ENCODE assay signal across 1 cellular context in the genomic region with DNA sequence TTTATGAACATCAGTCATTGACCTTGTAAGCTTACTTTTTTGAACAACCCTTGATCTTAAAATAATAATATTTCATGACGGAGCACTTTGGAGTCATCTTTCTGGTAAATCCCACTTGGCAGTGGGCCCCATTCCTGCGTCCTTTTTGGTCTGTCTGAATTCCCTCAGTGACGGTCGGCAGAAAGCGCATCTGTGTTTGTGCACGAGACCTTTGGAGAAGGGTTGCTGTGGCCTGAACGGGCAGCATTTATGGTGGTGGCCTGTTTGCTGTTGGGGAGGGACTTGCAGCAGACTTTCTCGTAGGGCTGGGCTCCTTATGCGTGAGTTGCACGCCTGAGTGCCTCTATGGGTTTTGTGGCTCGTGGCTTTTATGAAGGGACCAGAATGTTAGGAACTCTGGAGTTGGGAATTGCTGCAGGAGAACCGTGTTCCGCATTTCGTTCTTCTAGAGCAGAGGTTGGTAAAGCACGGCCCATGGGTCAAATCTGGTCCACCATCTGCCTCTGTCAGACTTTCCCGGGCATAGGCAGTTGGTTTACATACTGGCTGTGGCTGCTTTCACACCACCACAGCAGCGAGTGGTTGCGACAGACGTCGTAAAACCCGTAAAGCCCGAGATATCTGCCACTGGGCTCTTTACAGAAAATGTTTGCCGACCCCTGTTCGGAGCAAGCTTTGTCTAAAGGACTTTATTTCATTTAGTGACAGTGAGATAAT.
TF ChIP-seq lines count a peak whose summit lies in the region.

No MANE protein-coding gene starts in this region.

TF ChIP-seq in K562, 482 proteins besides CTCF, POLR2A, EP300 and RAD21:
- TF ChIP-seq, protein P1, sequence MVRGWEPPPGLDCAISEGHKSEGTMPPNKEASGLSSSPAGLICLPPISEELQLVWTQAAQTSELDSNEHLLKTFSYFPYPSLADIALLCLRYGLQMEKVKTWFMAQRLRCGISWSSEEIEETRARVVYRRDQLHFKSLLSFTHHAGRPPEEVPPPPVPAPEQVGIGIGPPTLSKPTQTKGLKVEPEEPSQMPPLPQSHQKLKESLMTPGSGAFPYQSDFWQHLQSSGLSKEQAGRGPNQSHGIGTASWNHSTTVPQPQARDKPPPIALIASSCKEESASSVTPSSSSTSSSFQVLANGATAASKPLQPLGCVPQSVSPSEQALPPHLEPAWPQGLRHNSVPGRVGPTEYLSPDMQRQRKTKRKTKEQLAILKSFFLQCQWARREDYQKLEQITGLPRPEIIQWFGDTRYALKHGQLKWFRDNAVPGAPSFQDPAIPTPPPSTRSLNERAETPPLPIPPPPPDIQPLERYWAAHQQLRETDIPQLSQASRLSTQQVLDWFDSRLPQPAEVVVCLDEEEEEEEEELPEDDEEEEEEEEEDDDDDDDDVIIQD (CRISPR knock-in tag; IDR thresholded peaks at IDR 0.05) = no peak
- no peak for TF ChIP-seq ZNF212 (CRISPR knock-in tag; IDR thresholded peaks at IDR 0.05)
- 0 out of 2 replicates have a peak, but pooled peaks have one; percentile 7 for TF ChIP-seq CEBPB (tag; IDR thresholded peaks at IDR 0.05)
